ENCODE assay signal across 21 cellular contexts in genomic region chr19:33447336-33448158, GRCh38.
A peak's percentile ranks its signal among the peaks of the same experiment; 100 is the strongest.
DNase-seq lines count a peak whose midpoint lies in the region; ATAC-seq, FAIRE-seq and TF ChIP-seq lines count a peak whose summit lies in the region.
"Had no signal": no experiment of that assay in that cellular context is flagged by ENCODE, and none has a peak within 500 bp of the region (broad histone marks: within the 10 kb centered on the region; RNA-seq: fewer than 3 reads in every experiment).

No MANE protein-coding gene starts in this region.

- POLR2A ChIA-PET in GM10248 (lab: Yijun Ruan, JAX), result no interaction called here

- no peaks in the 10 kb centered on the region for H3K9me1 ChIP-seq in keratinocyte (ENCODE audit: control insufficient read depth, extremely low read depth, insufficient read depth, low read length)

- dilution Hi-C loops in keratinocyte (cut with MboI; ENCODE audit: extremely low pct_ligation_motif_present, low sequenced_read_pairs), result no loop called here

- intact Hi-C loops in activated naive CD4-positive, alpha-beta T cell treated with anti-CD3 and anti-CD28 coated beads for 36 hours (cut with micrococcal nuclease), result no loop called here
- intact Hi-C loops in spleen (cut with DNase I; ENCODE audit: low total_unique reads), result no loop called here

- H3K27ac ChIP-seq in RWPE2 (ENCODE audit: poor library complexity, severe bottlenecking) (no peak overlapping the region), keratinocyte (ENCODE audit: control insufficient read depth, insufficient read depth, low read length) (no peak overlapping the region), spleen (no peak overlapping the region)
- H3K27ac ChIP-seq: A549, thyroid gland had no signal

- H3K4me2 ChIP-seq in keratinocyte (ENCODE audit: control insufficient read depth, extremely low read depth, insufficient read depth, low read depth, low read length), result peak overlapping the region; percentile 49
- H3K4me2 ChIP-seq: A549 had no signal

- H3K4me3 Mint-ChIP-seq in activated naive CD4-positive, alpha-beta T cell treated with anti-CD3 and anti-CD28 coated beads, Interleukin-2, amount 10 ng/mL, durations not matched to agents 7 days and 5 days, result no peak overlapping the region
- no peak overlapping the region for H3K4me3 Mint-ChIP-seq in activated naive CD4-positive, alpha-beta T cell treated with anti-CD3 and anti-CD28 coated beads for 36 hours
- H3K4me3 Mint-ChIP-seq: activated CD4-positive, alpha-beta T cell treated with anti-CD3 and anti-CD28 coated beads for 36 hours; CD4-positive, alpha-beta memory T cell; central memory CD8-positive, alpha-beta T cell; stimulated activated naive B cell treated with anti-CD40 and anti-IgM and Interleukin-4, amounts not matched to agents 10 μg/mL and 1 μg/mL and 100 μg/mL, for 72 hours; T-helper 2 cell treated with Interferon-gamma antibody and Interleukin-4, amounts not matched to agents 5 μg/mL and 100 μg/mL, for 36 hours had no signal

- H3K4me1 Mint-ChIP-seq in activated naive CD4-positive, alpha-beta T cell treated with anti-CD3 and anti-CD28 coated beads, Interleukin-2, amount 10 ng/mL, durations not matched to agents 7 days and 5 days, result no peaks in the 10 kb centered on the region
- no peaks in the 10 kb centered on the region for H3K4me1 Mint-ChIP-seq in activated naive CD4-positive, alpha-beta T cell treated with anti-CD3 and anti-CD28 coated beads for 36 hours (ENCODE audit: low read depth)
- H3K4me1 Mint-ChIP-seq: activated CD4-positive, alpha-beta T cell treated with anti-CD3 and anti-CD28 coated beads for 36 hours; CD4-positive, alpha-beta memory T cell; stimulated activated naive B cell treated with anti-CD40 and anti-IgM and Interleukin-4, amounts not matched to agents 10 μg/mL and 1 μg/mL and 100 μg/mL, for 72 hours had no signal

- TF ChIP-seq POLR2A in spleen (IDR thresholded peaks at IDR 0.05), result no peak

- WGBS in spleen, 5 donors, result 56 to 75% (median 66%) methylated on average over 12 to 18 of the region's 18 CpGs

- ATAC-seq in RWPE2 (ENCODE audit: low read depth) (no peak; the same call in 2 of the 3 replicates), GM21737 (IDR thresholded peaks at IDR 0.05; ENCODE audit: unreplicated experiment) (no peak)
- ATAC-seq: activated CD4-positive, alpha-beta T cell treated with anti-CD3 and anti-CD28 coated beads for 36 hours; stimulated activated naive B cell treated with anti-CD40 and anti-IgM and Interleukin-4, amounts not matched to agents 10 μg/mL and 1 μg/mL and 100 μg/mL, for 72 hours had no signal

- H3K27me3 Mint-ChIP-seq in activated naive CD4-positive, alpha-beta T cell treated with anti-CD3 and anti-CD28 coated beads, Interleukin-2, amount 10 ng/mL, durations not matched to agents 7 days and 5 days, result no peaks in the 10 kb centered on the region
- H3K27me3 Mint-ChIP-seq in activated naive CD4-positive, alpha-beta T cell treated with anti-CD3 and anti-CD28 coated beads for 36 hours (ENCODE audit: low read depth), result no peaks in the 10 kb centered on the region
- H3K27me3 Mint-ChIP-seq: activated CD4-positive, alpha-beta T cell treated with anti-CD3 and anti-CD28 coated beads for 36 hours; CD4-positive, alpha-beta memory T cell; central memory CD8-positive, alpha-beta T cell; stimulated activated naive B cell treated with anti-CD40 and anti-IgM and Interleukin-4, amounts not matched to agents 10 μg/mL and 1 μg/mL and 100 μg/mL, for 72 hours had no signal

- H3K4me1 ChIP-seq in RWPE2 (ENCODE audit: insufficient read depth, poor library complexity, severe bottlenecking) (no peaks in the 10 kb centered on the region), keratinocyte (ENCODE audit: control insufficient read depth, extremely low read depth, insufficient read depth, low read length) (peaks cover 4% of the 10 kb centered on the region), spleen (no peaks in the 10 kb centered on the region)
- H3K4me1 ChIP-seq: A549, thyroid gland had no signal

- no peaks in the 10 kb centered on the region for H3K9me3 Mint-ChIP-seq in activated naive CD4-positive, alpha-beta T cell treated with anti-CD3 and anti-CD28 coated beads, Interleukin-2, amount 10 ng/mL, durations not matched to agents 7 days and 5 days
- H3K9me3 Mint-ChIP-seq in activated naive CD4-positive, alpha-beta T cell treated with anti-CD3 and anti-CD28 coated beads for 36 hours, result no peaks in the 10 kb centered on the region
- H3K9me3 Mint-ChIP-seq: CD4-positive, alpha-beta memory T cell; central memory CD8-positive, alpha-beta T cell; stimulated activated naive B cell treated with anti-CD40 and anti-IgM and Interleukin-4, amounts not matched to agents 10 μg/mL and 1 μg/mL and 100 μg/mL, for 72 hours; T-helper 2 cell treated with Interferon-gamma antibody and Interleukin-4, amounts not matched to agents 5 μg/mL and 100 μg/mL, for 36 hours had no signal

- no peaks in the 10 kb centered on the region for H3K79me2 ChIP-seq in keratinocyte (ENCODE audit: control insufficient read depth, insufficient read depth, low read length)

- TF ChIP-seq CTCF in RWPE2 (IDR thresholded peaks at IDR 0.05; ENCODE audit: poor library complexity, severe bottlenecking) (no peak), keratinocyte (optimal IDR thresholded peaks at IDR 0.05 in 1 of 3, IDR thresholded peaks at IDR 0.05 in 1 of 3, conservative IDR thresholded peaks at IDR 0.05 in 1 of 3; ENCODE audit: extremely low read depth in 1 of 3, insufficient read depth in 2 of 3, low read length in 3 of 3) (no peak), spleen (IDR thresholded peaks at IDR 0.05 in 8 of 11, conservative IDR thresholded peaks at IDR 0.05 in 3 of 11) (no peak), GM10248 (IDR thresholded peaks at IDR 0.05; ENCODE audit: control extremely low read depth, extremely low read depth, low read depth, missing control alignments) (no peak)

- H2AFZ ChIP-seq in keratinocyte (ENCODE audit: control insufficient read depth, low read length), result peak overlapping the region; percentile 71

- no peaks in the 10 kb centered on the region for H3K36me3 ChIP-seq in RWPE2 (ENCODE audit: low read depth)
- H3K36me3 ChIP-seq in keratinocyte (ENCODE audit: control insufficient read depth in 2 of 2, extremely low read depth in 1 of 2, insufficient read depth in 2 of 2, low read length in 2 of 2), result peaks cover 0 to 3% of the 10 kb centered on the region in 2 experiments
- peaks cover 0 to 36% (median 0%) of the 10 kb centered on the region in 6 donors for H3K36me3 ChIP-seq in spleen
- H3K36me3 ChIP-seq: MG63, thyroid gland had no signal

- H3K36me3 Mint-ChIP-seq in activated naive CD4-positive, alpha-beta T cell treated with anti-CD3 and anti-CD28 coated beads, Interleukin-2, amount 10 ng/mL, durations not matched to agents 7 days and 5 days, result no peaks in the 10 kb centered on the region
- peaks cover 2% of the 10 kb centered on the region for H3K36me3 Mint-ChIP-seq in activated naive CD4-positive, alpha-beta T cell treated with anti-CD3 and anti-CD28 coated beads for 36 hours (ENCODE audit: low read depth)

- H3K9me3 ChIP-seq in RWPE2 (ENCODE audit: severe bottlenecking) (no peaks in the 10 kb centered on the region), keratinocyte (ENCODE audit: control insufficient read depth, low read depth, low read length) (no peaks in the 10 kb centered on the region), spleen (no peaks in the 10 kb centered on the region)
- H3K9me3 ChIP-seq: A549, MG63, thyroid gland had no signal

- DNase-seq in activated naive CD4-positive, alpha-beta T cell treated with anti-CD3 and anti-CD28 coated beads, Interleukin-2, amount 10 ng/mL, durations not matched to agents 7 days and 5 days, result peak; percentile 15
- no peak for DNase-seq in activated naive CD4-positive, alpha-beta T cell treated with anti-CD3 and anti-CD28 coated beads for 36 hours
- DNase-seq in RWPE2 (ENCODE audit: low spot score) (peak; percentile 42), keratinocyte (ENCODE audit: low read depth, low spot score) (no peak), spleen (peak; percentile 54), NCI-H1436 (lab: John Stamatoyannopoulos, UW) (no peak), GM10248 (ENCODE audit: extremely low spot score) (no peak)
- DNase-seq: activated CD4-positive, alpha-beta T cell treated with anti-CD3 and anti-CD28 coated beads for 36 hours; activated gamma-delta T cell; effector memory CD4-positive, alpha-beta T cell; MG63; NCI-H187 treated with DMSO at 0.1 percent for 48 hours; NCI-H524; stimulated activated naive B cell treated with anti-CD40 and anti-IgM and Interleukin-4, amounts not matched to agents 10 μg/mL and 1 μg/mL and 100 μg/mL, for 72 hours; thyroid gland had no signal

- no peaks in the 10 kb centered on the region for H3K27me3 ChIP-seq in RWPE2 (ENCODE audit: insufficient read depth, poor library complexity, severe bottlenecking)
- no peaks in the 10 kb centered on the region for H3K27me3 ChIP-seq in keratinocyte (ENCODE audit: control insufficient read depth, extremely low read depth, insufficient read depth, low read length)
- H3K27me3 ChIP-seq in spleen (replicated peaks in 1 of 7), result no peaks in the 10 kb centered on the region
- H3K27me3 ChIP-seq: MG63, thyroid gland had no signal

- no peak overlapping the region for H3K4me3 ChIP-seq in RWPE2 (ENCODE audit: severe bottlenecking)
- no peak overlapping the region for H3K4me3 ChIP-seq in keratinocyte (ENCODE audit: control insufficient read depth in 2 of 3, extremely low read depth in 1 of 3, insufficient read depth in 2 of 3, low read depth in 1 of 3, low read length in 3 of 3)
- no peak overlapping the region for H3K4me3 ChIP-seq in spleen
- H3K4me3 ChIP-seq: A549, MG63, thyroid gland had no signal

- no peak overlapping the region for H3K9ac ChIP-seq in keratinocyte (ENCODE audit: control insufficient read depth, extremely low read depth, insufficient read depth, low read length)

- CTCF ChIA-PET in activated naive CD4-positive, alpha-beta T cell treated with anti-CD3 and anti-CD28 coated beads, Interleukin-2, amount 10 ng/mL, durations not matched to agents 7 days and 5 days (lab: Charles Lee), result interaction anchor here (0.6 to 2.3 kb wide), 2 partner anchors 17 to 263 kb away, joined by 3 to 5 read pairs; no protein-coding TSS in a partner anchor
- CTCF ChIA-PET in activated naive CD4-positive, alpha-beta T cell treated with anti-CD3 and anti-CD28 coated beads for 36 hours (lab: Charles Lee), result interaction anchor here (0.9 kb wide), 2 partner anchors 16 to 323 kb away, joined by 3 to 4 read pairs; no protein-coding TSS in a partner anchor
- CTCF ChIA-PET in GM10248 (lab: Yijun Ruan, JAX), result interaction anchor here (0.7 to 1.5 kb wide), 3 partner anchors 10 to 41 kb away, joined by 3 read pairs; no protein-coding TSS in a partner anchor

- H3K27ac Mint-ChIP-seq in activated naive CD4-positive, alpha-beta T cell treated with anti-CD3 and anti-CD28 coated beads, Interleukin-2, amount 10 ng/mL, durations not matched to agents 7 days and 5 days, result no peak overlapping the region
- no peak overlapping the region for H3K27ac Mint-ChIP-seq in activated naive CD4-positive, alpha-beta T cell treated with anti-CD3 and anti-CD28 coated beads for 36 hours
- H3K27ac Mint-ChIP-seq: activated CD4-positive, alpha-beta T cell treated with anti-CD3 and anti-CD28 coated beads for 36 hours; CD4-positive, alpha-beta memory T cell; stimulated activated naive B cell treated with anti-CD40 and anti-IgM and Interleukin-4, amounts not matched to agents 10 μg/mL and 1 μg/mL and 100 μg/mL, for 72 hours; T-helper 2 cell treated with Interferon-gamma antibody and Interleukin-4, amounts not matched to agents 5 μg/mL and 100 μg/mL, for 36 hours had no signal

- H4K20me1 ChIP-seq in keratinocyte (ENCODE audit: control insufficient read depth, extremely low read depth, insufficient read depth, low read length), result no peaks in the 10 kb centered on the region

- FAIRE-seq in keratinocyte (lab: Jason Lieb, UNC), result no peak
- FAIRE-seq: A549, GM18507 had no signal

Comparison
In these comparisons a context has a peak if more than half of its experiments do, and no peak if none do; other contexts are left out.
1. DNase-seq: peak in activated naive CD4-positive, alpha-beta T cell treated with anti-CD3 and anti-CD28 coated beads, Interleukin-2, amount 10 ng/mL, durations not matched to agents 7 days and 5 days (single experiment), RWPE2 (single experiment) and spleen (single experiment); none in activated naive CD4-positive, alpha-beta T cell treated with anti-CD3 and anti-CD28 coated beads for 36 hours (single experiment), keratinocyte (single experiment), NCI-H1436 (single experiment) and GM10248 (single experiment).